ENCODE assay signal across 9 cellular contexts in genomic region chr17:22512057-22512456, GRCh38.
"Had no signal": no experiment of that assay in that cellular context is flagged by ENCODE, and none has a peak within 500 bp of the region (broad histone marks: within the 10 kb centered on the region; RNA-seq: fewer than 3 reads in every experiment).

No MANE protein-coding gene starts in this region.

- H3K4me3 Mint-ChIP-seq: GM23338, H9, HFFc6 had no signal

- H3K4me1 Mint-ChIP-seq: GM23338, H9 had no signal

- H3K36me3 ChIP-seq: HAP-1 had no signal

- H3K9me3 ChIP-seq: HAP-1 had no signal

- H3K27ac ChIP-seq: GM23248 had no signal

- H3K4me1 ChIP-seq: HAP-1 had no signal

- H3K27ac Mint-ChIP-seq: GM23338, H9, HFFc6 had no signal

- H3K4me3 ChIP-seq: GM23248, GM23338, HAP-1 had no signal

- ATAC-seq: GM23338, HCT116 had no signal

- DNase-seq: GM23248, GOT3, H7, H9, HCEC 1CT, HFFc6 had no signal
